1 cellular context compared by ENCODE assay signal in genomic region chr3:165797551-165797950, GRCh38.
TF ChIP-seq lines count a peak whose summit lies in the region.

No MANE protein-coding gene starts in this region.

TF ChIP-seq in HepG2, 621 proteins besides CTCF, POLR2A, EP300 and RAD21 (continued from another document):
- no peak for TF ChIP-seq SKIL (CRISPR knock-in tag; IDR thresholded peaks at IDR 0.05; ENCODE audit: borderline replicate concordance)
- TF ChIP-seq ZNF138 (CRISPR knock-in tag; IDR thresholded peaks at IDR 0.05; ENCODE audit: low read depth) = no peak
- TF ChIP-seq ZBTB1 (CRISPR knock-in tag; IDR thresholded peaks at IDR 0.05; ENCODE audit: borderline replicate concordance) = no peak
- TF ChIP-seq ZBTB3 (CRISPR knock-in tag; IDR thresholded peaks at IDR 0.05; ENCODE audit: borderline replicate concordance, low read depth) = no peak
- no peak for TF ChIP-seq ZNF556 (CRISPR knock-in tag; IDR thresholded peaks at IDR 0.05; ENCODE audit: borderline replicate concordance)
- TF ChIP-seq ZSCAN12 (CRISPR knock-in tag; IDR thresholded peaks at IDR 0.05) = no peak
- TF ChIP-seq ZNF746 (CRISPR knock-in tag; IDR thresholded peaks at IDR 0.05) = no peak
- no peak for TF ChIP-seq ZNF710 (CRISPR knock-in tag; IDR thresholded peaks at IDR 0.05; ENCODE audit: borderline replicate concordance)
- no peak for TF ChIP-seq ZNF318 (CRISPR knock-in tag; IDR thresholded peaks at IDR 0.05)
- no peak for TF ChIP-seq ZNF687 (CRISPR knock-in tag; IDR thresholded peaks at IDR 0.05)
- no peak for TF ChIP-seq AFF4 (CRISPR knock-in tag; IDR thresholded peaks at IDR 0.05)
